Comparison of ENCODE assay signal across 1 cellular context in the genomic region with DNA sequence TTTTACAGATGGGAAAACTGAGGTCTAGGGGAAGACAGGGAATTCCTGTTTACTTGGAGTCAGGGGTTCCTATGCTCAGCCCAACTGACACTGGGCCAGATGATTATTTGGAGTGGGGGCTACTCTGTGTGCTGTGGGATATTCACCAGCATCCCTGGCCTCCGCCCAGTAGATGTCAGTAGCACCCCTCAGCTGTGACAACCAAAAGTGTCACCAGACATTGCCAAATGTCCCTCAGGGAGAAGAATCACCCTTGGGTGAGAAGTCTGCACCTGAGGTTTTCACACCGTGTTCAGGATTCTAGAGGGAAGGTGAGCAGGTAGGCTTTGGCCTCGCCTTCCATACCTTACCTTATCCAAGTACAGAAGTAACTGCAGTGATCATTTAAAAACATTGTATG.
TF ChIP-seq lines count a peak whose summit lies in the region.

No MANE protein-coding gene starts in this region.

TF ChIP-seq in H1, 55 proteins besides CTCF, POLR2A, EP300 and RAD21:
- TF ChIP-seq SAP30 (IDR thresholded peaks at IDR 0.05; ENCODE audit: insufficient read depth, insufficient replicate concordance, low read length) (no peak), CTBP2 (IDR thresholded peaks at IDR 0.05; ENCODE audit: borderline replicate concordance, insufficient read depth, insufficient read length, low read length) (no peak), TBP (IDR thresholded peaks at IDR 0.05; ENCODE audit: low read depth, low read length) (no peak), SP2 (IDR thresholded peaks at IDR 0.05; ENCODE audit: low read length) (no peak), HDAC6 (IDR thresholded peaks at IDR 0.05; ENCODE audit: low read depth, low read length) (no peak), KDM4A (IDR thresholded peaks at IDR 0.05; ENCODE audit: low read depth, low read length, severe bottlenecking) (no peak), RBBP5 (IDR thresholded peaks at IDR 0.05; ENCODE audit: borderline replicate concordance, low read depth, low read length) (no peak), EGR1 (IDR thresholded peaks at IDR 0.05; ENCODE audit: borderline replicate concordance, low read depth, low read length) (no peak), JUND (IDR thresholded peaks at IDR 0.05; ENCODE audit: low read length) (no peak), SIX5 (IDR thresholded peaks at IDR 0.05; ENCODE audit: low read depth, low read length) (no peak), HDAC2 (IDR thresholded peaks at IDR 0.05; ENCODE audit: borderline replicate concordance in 1 of 2, low read depth in 2 of 2, low read length in 2 of 2) (no peak), POU5F1 (IDR thresholded peaks at IDR 0.05; ENCODE audit: low read depth, low read length) (no peak), GABPA (IDR thresholded peaks at IDR 0.05; ENCODE audit: borderline replicate concordance, insufficient read depth, low read length) (no peak), RNF2 (IDR thresholded peaks at IDR 0.05; ENCODE audit: borderline replicate concordance, low read depth, low read length, missing control alignments, poor library complexity, severe bottlenecking) (no peak), CBX5 (IDR thresholded peaks at IDR 0.05; ENCODE audit: low read depth, low read length) (no peak), GTF2F1 (IDR thresholded peaks at IDR 0.05; ENCODE audit: borderline replicate concordance, low read depth, low read length) (no peak), SP1 (IDR thresholded peaks at IDR 0.05; ENCODE audit: low read depth, low read length) (no peak)
- TF ChIP-seq, protein P1, sequence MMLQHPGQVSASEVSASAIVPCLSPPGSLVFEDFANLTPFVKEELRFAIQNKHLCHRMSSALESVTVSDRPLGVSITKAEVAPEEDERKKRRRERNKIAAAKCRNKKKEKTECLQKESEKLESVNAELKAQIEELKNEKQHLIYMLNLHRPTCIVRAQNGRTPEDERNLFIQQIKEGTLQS (IDR thresholded peaks at IDR 0.05; ENCODE audit: insufficient read depth, low read depth, low read length), result no peak
- TF ChIP-seq, protein P2, sequence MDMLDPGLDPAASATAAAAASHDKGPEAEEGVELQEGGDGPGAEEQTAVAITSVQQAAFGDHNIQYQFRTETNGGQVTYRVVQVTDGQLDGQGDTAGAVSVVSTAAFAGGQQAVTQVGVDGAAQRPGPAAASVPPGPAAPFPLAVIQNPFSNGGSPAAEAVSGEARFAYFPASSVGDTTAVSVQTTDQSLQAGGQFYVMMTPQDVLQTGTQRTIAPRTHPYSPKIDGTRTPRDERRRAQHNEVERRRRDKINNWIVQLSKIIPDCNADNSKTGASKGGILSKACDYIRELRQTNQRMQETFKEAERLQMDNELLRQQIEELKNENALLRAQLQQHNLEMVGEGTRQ (IDR thresholded peaks at IDR 0.05; ENCODE audit: low read length), result no peak
- TF ChIP-seq, protein P3, sequence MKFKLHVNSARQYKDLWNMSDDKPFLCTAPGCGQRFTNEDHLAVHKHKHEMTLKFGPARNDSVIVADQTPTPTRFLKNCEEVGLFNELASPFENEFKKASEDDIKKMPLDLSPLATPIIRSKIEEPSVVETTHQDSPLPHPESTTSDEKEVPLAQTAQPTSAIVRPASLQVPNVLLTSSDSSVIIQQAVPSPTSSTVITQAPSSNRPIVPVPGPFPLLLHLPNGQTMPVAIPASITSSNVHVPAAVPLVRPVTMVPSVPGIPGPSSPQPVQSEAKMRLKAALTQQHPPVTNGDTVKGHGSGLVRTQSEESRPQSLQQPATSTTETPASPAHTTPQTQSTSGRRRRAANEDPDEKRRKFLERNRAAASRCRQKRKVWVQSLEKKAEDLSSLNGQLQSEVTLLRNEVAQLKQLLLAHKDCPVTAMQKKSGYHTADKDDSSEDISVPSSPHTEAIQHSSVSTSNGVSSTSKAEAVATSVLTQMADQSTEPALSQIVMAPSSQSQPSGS (IDR thresholded peaks at IDR 0.05; ENCODE audit: low read length), result no peak
